1 cellular context compared by ENCODE assay signal in the genomic region with DNA sequence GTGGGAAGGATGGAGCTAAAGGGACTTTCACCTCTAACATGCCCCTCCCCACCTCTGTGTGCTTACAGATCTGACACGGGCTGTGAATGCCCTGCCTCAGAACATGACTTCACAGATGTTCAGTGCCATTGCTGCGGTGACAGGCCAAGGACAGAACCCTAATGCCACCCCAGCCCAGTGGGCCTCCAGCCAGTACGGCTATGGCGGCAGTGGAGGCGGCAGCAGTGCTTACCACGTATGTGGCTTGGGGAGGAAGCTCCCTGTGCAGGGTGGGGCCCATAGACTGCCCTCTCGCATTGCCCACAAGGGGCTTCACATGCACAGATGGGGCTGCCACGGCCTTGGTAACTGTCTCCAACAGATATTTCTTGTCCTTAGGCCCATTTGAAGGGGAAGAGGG.
A peak's percentile ranks its signal among the peaks of the same experiment; 100 is the strongest.
TF ChIP-seq lines count a peak whose summit lies in the region.

No MANE protein-coding gene starts in this region.

TF ChIP-seq in HepG2, 621 proteins besides CTCF, POLR2A, EP300 and RAD21:
- TF ChIP-seq HNF4A (CRISPR knock-in tag; IDR thresholded peaks at IDR 0.05) = peak; percentile 11; the same call in 1 of the 2 replicates
- peak; percentile 64 for TF ChIP-seq ZNF687 (CRISPR knock-in tag; IDR thresholded peaks at IDR 0.05)
- peak; percentile 71; the same call in 1 of the 2 replicates for TF ChIP-seq HNRNPL (IDR thresholded peaks at IDR 0.05; ENCODE audit: low read depth, low read length)
- no peak for TF ChIP-seq ZNF251 (CRISPR knock-in tag; IDR thresholded peaks at IDR 0.05)
- TF ChIP-seq, protein P1, sequence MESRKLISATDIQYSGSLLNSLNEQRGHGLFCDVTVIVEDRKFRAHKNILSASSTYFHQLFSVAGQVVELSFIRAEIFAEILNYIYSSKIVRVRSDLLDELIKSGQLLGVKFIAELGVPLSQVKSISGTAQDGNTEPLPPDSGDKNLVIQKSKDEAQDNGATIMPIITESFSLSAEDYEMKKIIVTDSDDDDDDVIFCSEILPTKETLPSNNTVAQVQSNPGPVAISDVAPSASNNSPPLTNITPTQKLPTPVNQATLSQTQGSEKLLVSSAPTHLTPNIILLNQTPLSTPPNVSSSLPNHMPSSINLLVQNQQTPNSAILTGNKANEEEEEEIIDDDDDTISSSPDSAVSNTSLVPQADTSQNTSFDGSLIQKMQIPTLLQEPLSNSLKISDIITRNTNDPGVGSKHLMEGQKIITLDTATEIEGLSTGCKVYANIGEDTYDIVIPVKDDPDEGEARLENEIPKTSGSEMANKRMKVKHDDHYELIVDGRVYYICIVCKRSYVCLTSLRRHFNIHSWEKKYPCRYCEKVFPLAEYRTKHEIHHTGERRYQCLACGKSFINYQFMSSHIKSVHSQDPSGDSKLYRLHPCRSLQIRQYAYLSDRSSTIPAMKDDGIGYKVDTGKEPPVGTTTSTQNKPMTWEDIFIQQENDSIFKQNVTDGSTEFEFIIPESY (CRISPR knock-in tag; IDR thresholded peaks at IDR 0.05) = peak; percentile 57; the same call in 1 of the 2 replicates
- TF ChIP-seq HNRNPH1 (optimal IDR thresholded peaks at IDR 0.05; ENCODE audit: low read depth, low read length) = no peak
TF ChIP-seq in HepG2: peak in this region for 4.
